In genomic region chr10:97090035-97090434, GRCh38 we compare ENCODE assay signal across 27 cellular contexts.
"Had no signal": no experiment of that assay in that cellular context is flagged by ENCODE, and none has a peak within 500 bp of the region (broad histone marks: within the 10 kb centered on the region; RNA-seq: fewer than 3 reads in every experiment).

No MANE protein-coding gene starts in this region.

- H3K4me3 ChIP-seq: cardiac muscle cell had no signal

- H3K27ac Mint-ChIP-seq: activated CD4-positive, alpha-beta memory T cell treated with anti-CD3 and anti-CD28 coated beads, Interleukin-2, amount 10 ng/mL, durations not matched to agents 7 days and 5 days; activated CD4-positive, alpha-beta T cell treated with anti-CD3 and anti-CD28 coated beads for 36 hours; activated naive CD4-positive, alpha-beta T cell treated with anti-CD3 and anti-CD28 coated beads for 36 hours; activated naive CD8-positive, alpha-beta T cell; activated T-helper 17 cell treated with anti-CD3 and anti-CD28 coated beads, Interleukin-2, amount 50 U/mL, for 72 hours; T-helper 1 cell treated with Interleukin-12 subunit alpha and Interleukin-12 subunit beta and Interleukin-4 antibody, amounts not matched to agents 30 μg/mL and 1 μg/mL, for 36 hours had no signal

- H3K27ac ChIP-seq: brain microvascular endothelial cell, cardiac muscle cell had no signal

- ATAC-seq: activated CD4-positive, alpha-beta T cell treated with anti-CD3 and anti-CD28 coated beads for 36 hours; activated T-helper 17 cell treated with anti-CD3 and anti-CD28 coated beads, Interleukin-2, amount 50 U/mL, for 72 hours; Right ventricle myocardium inferior had no signal

- H3K9me3 ChIP-seq: SK-N-SH had no signal

- H3K27me3 ChIP-seq: cardiac muscle cell had no signal

- H3K4me1 Mint-ChIP-seq: activated CD4-positive, alpha-beta memory T cell treated with anti-CD3 and anti-CD28 coated beads, Interleukin-2, amount 10 ng/mL, durations not matched to agents 7 days and 5 days; activated CD4-positive, alpha-beta T cell treated with anti-CD3 and anti-CD28 coated beads for 36 hours had no signal

- H3K4me3 Mint-ChIP-seq: activated CD4-positive, alpha-beta memory T cell treated with anti-CD3 and anti-CD28 coated beads, Interleukin-2, amount 10 ng/mL, durations not matched to agents 7 days and 5 days; activated CD4-positive, alpha-beta T cell treated with anti-CD3 and anti-CD28 coated beads for 36 hours; activated naive CD4-positive, alpha-beta T cell treated with anti-CD3 and anti-CD28 coated beads for 36 hours; activated naive CD8-positive, alpha-beta T cell; activated T-helper 17 cell treated with anti-CD3 and anti-CD28 coated beads, Interleukin-2, amount 50 U/mL, for 72 hours; T-helper 1 cell treated with Interleukin-12 subunit alpha and Interleukin-12 subunit beta and Interleukin-4 antibody, amounts not matched to agents 30 μg/mL and 1 μg/mL, for 36 hours had no signal

- DNase-seq: activated CD4-positive, alpha-beta memory T cell treated with anti-CD3 and anti-CD28 coated beads, Interleukin-2, amount 10 ng/mL, durations not matched to agents 7 days and 5 days; activated CD4-positive, alpha-beta T cell treated with anti-CD3 and anti-CD28 coated beads for 36 hours; activated CD4-positive, alpha-beta T cell treated with anti-CD3 and anti-CD28 coated beads, Interleukin-2, amount 50 U/mL, for 1 hour; activated gamma-delta T cell; activated naive CD4-positive, alpha-beta T cell treated with anti-CD3 and anti-CD28 coated beads for 36 hours; activated T-cell treated with anti-CD3 and anti-CD28 coated beads for 4 hours; activated T-cell treated with anti-CD3 and anti-CD28 coated beads, Interleukin-2, amount 50 U/mL, for 48 hours; brain microvascular endothelial cell; Kasumi-1; KBM-7; NCI-H1105 treated with DMSO at 0.1 percent for 48 hours; NCI-H1436 treated with DMSO at 0.1 percent for 48 hours; NCI-H187 treated with DMSO at 0.1 percent for 48 hours; NCI-H2081 treated with DMSO at 0.1 percent for 48 hours; NCI-H2171; NCI-H2227 treated with DMSO at 0.1 percent for 48 hours; NCI-H446 treated with DMSO at 0.1 percent for 48 hours; NCI-H524 treated with DMSO at 0.1 percent for 48 hours; NCI-H748 treated with DMSO at 0.1 percent for 48 hours; RPMI8226; SK-N-SH; T1000 had no signal

- H3K36me3 Mint-ChIP-seq: activated naive CD8-positive, alpha-beta T cell had no signal

- H3K9me3 Mint-ChIP-seq: activated CD4-positive, alpha-beta memory T cell treated with anti-CD3 and anti-CD28 coated beads, Interleukin-2, amount 10 ng/mL, durations not matched to agents 7 days and 5 days; activated naive CD4-positive, alpha-beta T cell treated with anti-CD3 and anti-CD28 coated beads for 36 hours; activated T-helper 17 cell treated with anti-CD3 and anti-CD28 coated beads, Interleukin-2, amount 50 U/mL, for 72 hours; T-helper 1 cell treated with Interleukin-12 subunit alpha and Interleukin-12 subunit beta and Interleukin-4 antibody, amounts not matched to agents 30 μg/mL and 1 μg/mL, for 36 hours had no signal

- H3K36me3 ChIP-seq: brain microvascular endothelial cell, cardiac muscle cell had no signal
